Comparison of ENCODE assay signal across 8 cellular contexts in genomic region chr3:63967675-63968611, GRCh38.
DNase-seq lines count a peak whose midpoint lies in the region; ATAC-seq lines count a peak whose summit lies in the region.

No MANE protein-coding gene starts in this region.

- peak overlapping the region; percentile 14 for H3K27ac ChIP-seq in angular gyrus (ENCODE audit: low read depth, low read length)
- H3K27ac ChIP-seq in iPS-18a (ENCODE audit: low read length) = peak overlapping the region; percentile 20
- peak overlapping the region in 20 of 21 experiments; percentile 23 to 94 (median 72) for H3K27ac ChIP-seq in skin epidermis

- H3K9ac ChIP-seq in iPS-18a (ENCODE audit: low read length) = no peak overlapping the region

- ATAC-seq in GM18873 (IDR thresholded peaks at IDR 0.05; ENCODE audit: low FRiP score, unreplicated experiment) (peak; percentile 43), HG03095 (IDR thresholded peaks at IDR 0.05; ENCODE audit: unreplicated experiment) (peak; percentile 47)

- H3K4me3 ChIP-seq in iPS-18a (ENCODE audit: low read length) = peak overlapping the region; percentile 8
- peak overlapping the region; percentile 15 to 41 (median 22) for H3K4me3 ChIP-seq in skin epidermis

- H3K36me3 ChIP-seq in iPS-18a (ENCODE audit: control insufficient read depth, low read depth, low read length) = no peaks in the 10 kb centered on the region

- DNase-seq in Ammon's horn (ENCODE audit: low spot score) (peak; percentile 61), OCI-M1 (lab: John Stamatoyannopoulos, UW) (peak; percentile 93), DMS114 treated with DMSO at 0.1 percent for 48 hours (lab: John Stamatoyannopoulos, UW; ENCODE audit: unreplicated experiment) (no peak)

- H3K9me3 ChIP-seq in iPS-18a (ENCODE audit: control insufficient read depth, low read depth, low read length) = no peaks in the 10 kb centered on the region

- peaks cover 71% of the 10 kb centered on the region for H3K4me1 ChIP-seq in iPS-18a (ENCODE audit: control insufficient read depth, low read depth, low read length)

- no peaks in the 10 kb centered on the region for H3K27me3 ChIP-seq in iPS-18a (ENCODE audit: control insufficient read depth, insufficient read depth, low read length)

Comparison
In these comparisons a context has a peak if more than half of its experiments do, and no peak if none do; other contexts are left out.
1. H3K27ac ChIP-seq: peak in every context shown above with its lines; median percentile 72 in skin epidermis; 20 in iPS-18a; 14 in angular gyrus.